In genomic region chr19:28544451-28545261, GRCh38 we compare ENCODE assay signal across 25 cellular contexts.
"Had no signal": no experiment of that assay in that cellular context is flagged by ENCODE, and none has a peak within 500 bp of the region (broad histone marks: within the 10 kb centered on the region; RNA-seq: fewer than 3 reads in every experiment).

No MANE protein-coding gene starts in this region.

- H3K27ac ChIP-seq: epithelial cell of prostate, gastrocnemius medialis, lower lobe of right lung, ovary, psoas muscle, sigmoid colon, stomach, thyroid gland, vagina had no signal

- DNase-seq: effector CD8-positive, alpha-beta T cell; endodermal cell; foreskin fibroblast; gastrocnemius medialis; head of caudate nucleus; left ventricle myocardium superior; lower lobe of right lung; naive thymus-derived CD8-positive, alpha-beta T cell; nephron progenitor cell; occipital lobe; ovary; posterior cingulate gyrus; psoas muscle; right cardiac atrium; sigmoid colon; stimulated activated CD4-positive, alpha-beta T cell treated with anti-CD3 and anti-CD28 coated beads, Interleukin-2, amount 100 ng/mL, for 24 hours; stimulated activated CD4-positive, alpha-beta T cell treated with anti-CD3 and anti-CD28 coated beads, Interleukin-4, amount 100 ng/mL, for 24 hours; stimulated activated naive CD4-positive, alpha-beta T cell treated with Interleukin-2 at 50 U/mL for 16 hours; stomach; thyroid gland; trophoblast cell had no signal

- H3K4me1 ChIP-seq: gastrocnemius medialis, lower lobe of right lung, psoas muscle, sigmoid colon, stomach, thyroid gland, vagina had no signal

- H3K36me3 ChIP-seq: gastrocnemius medialis, lower lobe of right lung, ovary, sigmoid colon, stomach, thyroid gland, vagina had no signal

- H3K27ac Mint-ChIP-seq: endodermal cell; nephron progenitor cell; stimulated activated effector memory CD8-positive, alpha-beta T cell treated with anti-CD3 and anti-CD28 coated beads, Interleukin-12 subunit alpha, Interleukin-12 subunit beta, amount 100 ng/mL, for 72 hours had no signal

- H3K36me3 Mint-ChIP-seq: naive thymus-derived CD8-positive, alpha-beta T cell; stimulated activated effector memory CD8-positive, alpha-beta T cell treated with anti-CD3 and anti-CD28 coated beads, Interleukin-12 subunit alpha, Interleukin-12 subunit beta, amount 100 ng/mL, for 72 hours had no signal

- H3K4me3 Mint-ChIP-seq: endodermal cell; naive thymus-derived CD8-positive, alpha-beta T cell; nephron progenitor cell; stimulated activated effector memory CD8-positive, alpha-beta T cell treated with anti-CD3 and anti-CD28 coated beads, Interleukin-12 subunit alpha, Interleukin-12 subunit beta, amount 100 ng/mL, for 72 hours had no signal

- H3K9me3 Mint-ChIP-seq: endodermal cell, nephron progenitor cell had no signal

- H3K4me3 ChIP-seq: gastrocnemius medialis, lower lobe of right lung, ovary, psoas muscle, sigmoid colon, stomach, thyroid gland, vagina had no signal

- ATAC-seq: esophagus mucosa; gastrocnemius medialis; left ventricle myocardium superior; lower lobe of right lung; naive thymus-derived CD8-positive, alpha-beta T cell; psoas muscle; right cardiac atrium; stimulated activated effector memory CD8-positive, alpha-beta T cell treated with anti-CD3 and anti-CD28 coated beads, Interleukin-12 subunit alpha, Interleukin-12 subunit beta, amount 100 ng/mL, for 72 hours had no signal

- H3K4me1 Mint-ChIP-seq: endodermal cell; stimulated activated effector memory CD8-positive, alpha-beta T cell treated with anti-CD3 and anti-CD28 coated beads, Interleukin-12 subunit alpha, Interleukin-12 subunit beta, amount 100 ng/mL, for 72 hours had no signal

- H3K9me3 ChIP-seq: gastrocnemius medialis, lower lobe of right lung, ovary, psoas muscle, sigmoid colon, stomach, thyroid gland, vagina had no signal
